Comparison of ENCODE assay signal across 27 cellular contexts in the genomic region with DNA sequence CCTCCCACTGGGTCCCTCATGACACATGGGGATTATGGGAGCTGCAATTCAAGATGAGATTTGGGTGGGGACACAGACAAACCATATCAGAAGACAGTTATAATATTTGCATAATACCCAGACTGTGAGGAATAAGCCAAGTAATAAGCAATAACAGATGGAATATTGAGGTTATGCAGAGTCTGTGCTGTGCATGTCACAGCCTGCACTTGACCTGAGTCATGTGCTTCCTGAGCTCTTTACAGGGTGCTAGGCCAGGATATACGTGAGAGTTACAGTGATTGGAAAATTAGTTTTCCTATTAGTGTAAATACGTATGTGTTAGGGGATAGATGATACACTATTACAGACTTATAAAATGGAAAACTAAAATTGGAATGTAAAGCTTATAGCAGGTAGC.
"Had no signal": no experiment of that assay in that cellular context is flagged by ENCODE, and none has a peak within 500 bp of the region (broad histone marks: within the 10 kb centered on the region; RNA-seq: fewer than 3 reads in every experiment).

No MANE protein-coding gene starts in this region.

- H3K27me3 ChIP-seq: adrenal gland, ascending aorta, brain microvascular endothelial cell, left lung, transverse colon, uterus had no signal

- ATAC-seq: activated CD4-positive, CD25-positive, alpha-beta regulatory T cell treated with anti-CD3 and anti-CD28 coated beads, Interleukin-2, amount 50 U/mL, for 24 hours; activated CD8-positive, alpha-beta T cell treated with anti-CD3 and anti-CD28 coated beads, Interleukin-2, amount 10 ng/mL, durations not matched to agents 7 days and 5 days; activated T-helper 17 cell treated with anti-CD3 and anti-CD28 coated beads, Interleukin-2, amount 50 U/mL, for 72 hours; effector memory CD8-positive, alpha-beta T cell; left lung; natural killer cell; stimulated activated naive B cell treated with anti-CD40 and anti-IgM and Interleukin-4, amounts not matched to agents 10 μg/mL and 1 μg/mL and 100 μg/mL, for 72 hours had no signal

- H3K27me3 Mint-ChIP-seq: activated naive CD8-positive, alpha-beta T cell; stimulated activated naive B cell treated with anti-CD40 and anti-IgM and Interleukin-4, amounts not matched to agents 10 μg/mL and 1 μg/mL and 100 μg/mL, for 72 hours had no signal

- DNase-seq: activated CD4-positive, alpha-beta T cell treated with anti-CD3 and anti-CD28 coated beads, Interleukin-2, amount 10 ng/mL, durations not matched to agents 24 days and 14 days; activated CD8-positive, alpha-beta T cell treated with anti-CD3 and anti-CD28 coated beads, Interleukin-2, amount 10 ng/mL, durations not matched to agents 7 days and 5 days; activated naive CD4-positive, alpha-beta T cell; activated T-cell treated with anti-CD3 and anti-CD28 coated beads, Interleukin-2, amount 50 U/mL, for 1 hour; adrenal gland; brain microvascular endothelial cell; dorsolateral prefrontal cortex; effector memory CD8-positive, alpha-beta T cell; immature natural killer cell; kidney glomerular epithelial cell; left lung; midbrain; natural killer cell; retina; stimulated activated CD4-positive, alpha-beta T cell treated with anti-CD3 and anti-CD28 coated beads, Interleukin-2, amount 100 ng/mL, for 48 hours; stimulated activated CD8-positive, alpha-beta memory T cell treated with anti-CD3 and anti-CD28 coated beads, Interleukin-4, amount 100 ng/mL, for 48 hours; stimulated activated naive B cell treated with anti-CD40 and anti-IgM and Interleukin-4, amounts not matched to agents 10 μg/mL and 1 μg/mL and 100 μg/mL, for 72 hours; transverse colon; uterus had no signal

- H3K27ac Mint-ChIP-seq: activated CD4-positive, alpha-beta T cell treated with anti-CD3 and anti-CD28 coated beads, Interleukin-2, amount 10 ng/mL, durations not matched to agents 24 days and 14 days; activated CD8-positive, alpha-beta T cell treated with anti-CD3 and anti-CD28 coated beads, Interleukin-2, amount 10 ng/mL, durations not matched to agents 7 days and 5 days; activated naive CD8-positive, alpha-beta T cell; activated T-helper 17 cell treated with anti-CD3 and anti-CD28 coated beads, Interleukin-2, amount 50 U/mL, for 72 hours; effector memory CD8-positive, alpha-beta T cell; immature natural killer cell; natural killer cell; stimulated activated naive B cell treated with anti-CD40 and anti-IgM and Interleukin-4, amounts not matched to agents 10 μg/mL and 1 μg/mL and 100 μg/mL, for 72 hours had no signal

- H3K4me3 Mint-ChIP-seq: activated CD4-positive, alpha-beta T cell treated with anti-CD3 and anti-CD28 coated beads, Interleukin-2, amount 10 ng/mL, durations not matched to agents 24 days and 14 days; activated CD8-positive, alpha-beta T cell treated with anti-CD3 and anti-CD28 coated beads, Interleukin-2, amount 10 ng/mL, durations not matched to agents 7 days and 5 days; activated naive CD8-positive, alpha-beta T cell; activated T-helper 17 cell treated with anti-CD3 and anti-CD28 coated beads, Interleukin-2, amount 50 U/mL, for 72 hours; central memory CD8-positive, alpha-beta T cell; effector memory CD8-positive, alpha-beta T cell; immature natural killer cell; natural killer cell; stimulated activated naive B cell treated with anti-CD40 and anti-IgM and Interleukin-4, amounts not matched to agents 10 μg/mL and 1 μg/mL and 100 μg/mL, for 72 hours had no signal

- H3K4me3 ChIP-seq: adrenal gland, ascending aorta, dorsolateral prefrontal cortex, left lung, transverse colon, uterus had no signal

- H3K9me3 ChIP-seq: adrenal gland, ascending aorta, left lung, transverse colon, uterus had no signal

- H3K36me3 Mint-ChIP-seq: activated naive CD8-positive, alpha-beta T cell; immature natural killer cell; natural killer cell; stimulated activated naive B cell treated with anti-CD40 and anti-IgM and Interleukin-4, amounts not matched to agents 10 μg/mL and 1 μg/mL and 100 μg/mL, for 72 hours had no signal

- H3K27ac ChIP-seq: adrenal gland, ascending aorta, brain microvascular endothelial cell, dorsolateral prefrontal cortex, left lung, transverse colon, uterus, VCaP had no signal

- H3K36me3 ChIP-seq: adrenal gland, ascending aorta, brain microvascular endothelial cell, left lung, transverse colon, uterus had no signal

- H3K4me1 ChIP-seq: adrenal gland, ascending aorta, left lung, uterus had no signal

- H3K9me3 Mint-ChIP-seq: activated CD4-positive, alpha-beta T cell treated with anti-CD3 and anti-CD28 coated beads, Interleukin-2, amount 10 ng/mL, durations not matched to agents 24 days and 14 days; activated T-helper 17 cell treated with anti-CD3 and anti-CD28 coated beads, Interleukin-2, amount 50 U/mL, for 72 hours; central memory CD8-positive, alpha-beta T cell; effector memory CD8-positive, alpha-beta T cell; immature natural killer cell; natural killer cell had no signal

- FAIRE-seq: colon, endothelial cell of umbilical vein had no signal

- H3K4me1 Mint-ChIP-seq: activated CD4-positive, alpha-beta T cell treated with anti-CD3 and anti-CD28 coated beads, Interleukin-2, amount 10 ng/mL, durations not matched to agents 24 days and 14 days; activated T-helper 17 cell treated with anti-CD3 and anti-CD28 coated beads, Interleukin-2, amount 50 U/mL, for 72 hours; central memory CD8-positive, alpha-beta T cell; immature natural killer cell; natural killer cell had no signal
